In the genomic region with DNA sequence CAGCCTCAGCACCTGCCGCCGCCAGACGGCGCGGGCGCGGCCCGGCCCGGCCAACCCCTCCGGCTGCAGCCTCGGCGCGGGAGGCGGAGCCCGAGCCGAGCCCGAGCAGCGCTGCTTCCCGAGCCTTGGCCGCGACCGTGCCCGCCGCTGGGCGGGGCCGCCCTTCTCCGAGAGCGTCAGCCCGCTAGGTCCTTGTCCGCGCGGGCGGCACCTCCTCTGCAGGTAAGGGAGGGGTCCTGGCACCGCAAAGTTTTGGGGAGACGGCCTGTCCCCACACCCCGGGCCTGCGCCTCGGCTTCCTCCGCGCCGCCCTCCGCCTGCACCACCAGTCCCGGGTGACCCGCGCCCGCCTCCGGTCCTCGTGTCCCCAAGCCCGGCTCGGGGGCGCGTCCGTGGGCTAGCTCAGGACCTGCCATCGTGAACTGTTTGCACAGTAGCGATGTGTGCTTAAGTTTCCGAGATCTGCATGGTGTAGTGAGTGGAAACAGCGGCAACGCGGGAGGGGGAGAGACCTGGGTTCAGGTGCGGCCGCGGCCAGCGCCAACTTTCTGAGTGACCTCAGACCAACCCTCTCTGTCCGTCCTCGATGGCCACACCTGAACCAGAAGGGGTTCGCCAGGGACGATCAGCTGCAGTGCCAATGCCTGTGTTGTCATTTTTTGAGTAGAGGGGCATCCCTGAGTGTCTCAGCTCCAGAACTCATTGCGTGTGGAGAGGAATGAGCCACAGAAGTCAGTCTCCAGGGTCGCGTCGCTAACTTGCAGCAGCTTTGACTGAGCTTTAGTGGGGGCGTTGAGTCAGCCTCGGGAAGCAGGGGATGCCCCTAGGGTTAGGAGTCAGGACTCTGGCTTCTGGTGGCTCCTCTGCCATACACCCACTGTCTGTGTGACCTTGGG, we compare ENCODE assay signal across 8 cellular contexts. TPM values are rescaled to one million over a fixed set of nuclear protein-coding genes. Genes with fewer than 3 reads are reported as not detected.
DNase-seq lines count a peak whose midpoint lies in the region; ATAC-seq, FAIRE-seq and TF ChIP-seq lines count a peak whose summit lies in the region.

A gene with protein sequence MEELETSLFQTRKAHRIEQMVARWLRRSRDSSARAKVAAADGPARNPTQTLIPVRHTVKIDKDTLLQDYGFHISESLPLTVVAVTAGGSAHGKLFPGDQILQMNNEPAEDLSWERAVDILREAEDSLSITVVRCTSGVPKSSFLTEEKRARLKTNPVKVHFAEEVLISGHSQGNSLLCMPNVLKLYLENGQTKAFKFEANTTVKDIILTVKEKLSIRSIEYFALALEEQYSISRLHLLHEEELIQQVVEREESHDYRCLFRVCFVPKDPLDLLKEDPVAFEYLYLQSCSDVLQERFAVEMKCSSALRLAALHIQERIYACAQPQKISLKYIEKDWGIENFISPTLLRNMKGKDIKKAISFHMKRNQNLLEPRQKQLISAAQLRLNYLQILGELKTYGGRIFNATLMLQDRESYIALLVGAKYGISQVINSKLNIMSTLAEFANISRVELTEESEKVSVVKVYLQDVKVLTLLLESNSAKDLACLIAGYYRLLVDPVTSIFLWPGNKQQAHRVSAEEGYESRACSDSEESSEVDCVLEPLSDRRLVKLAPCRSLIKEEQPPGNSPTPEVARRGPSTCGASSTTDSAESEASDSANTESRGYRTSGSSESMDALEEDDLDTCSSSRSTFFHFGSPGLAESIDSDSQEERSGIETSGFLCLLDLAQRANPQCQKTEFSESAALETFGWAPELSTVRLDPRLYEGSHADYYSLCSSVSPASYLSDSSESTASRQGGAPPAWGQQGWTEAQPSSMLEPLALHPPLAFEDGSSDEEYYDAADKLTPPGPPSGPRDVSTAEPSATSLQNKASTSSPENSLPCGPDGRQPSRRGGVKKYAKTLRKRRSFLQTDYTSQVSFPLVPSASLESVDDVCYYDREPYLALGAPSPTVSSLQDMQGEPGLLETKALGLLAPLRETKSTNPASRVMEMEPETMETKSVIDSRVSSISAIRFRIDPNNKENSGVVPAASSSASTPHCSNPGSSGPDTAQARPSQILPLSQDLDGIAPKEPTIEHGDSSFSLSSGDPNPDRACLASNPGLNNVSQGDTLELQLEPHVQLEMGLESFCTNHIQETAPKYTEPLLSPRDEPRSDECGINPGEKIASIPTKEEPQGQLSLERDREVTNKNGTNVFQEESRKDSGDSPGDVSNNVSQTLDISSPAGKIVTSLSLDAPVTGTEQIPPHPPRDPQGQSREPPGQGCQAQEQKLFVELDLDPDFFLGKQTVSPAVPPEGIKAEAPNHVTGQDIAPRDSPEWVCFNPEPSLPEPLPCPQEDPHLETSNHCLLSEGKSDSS (N-terminal part only) (plus strand): TSS at position 82 of the 896 bp plus-strand sequence. CDS start 41,688 bp downstream, outside the sequence.

- WGBS in transverse colon (ENCODE audit: low coverage in 1 of 2), 2 donors, result 0 to 2% methylated on average over 1 to 35 of the region's 73 CpGs

- H3K27me3 ChIP-seq in PC-9 (ENCODE audit: insufficient read depth, low read depth) (peaks cover 78% of the 10 kb centered on the region), osteoblast (ENCODE audit: insufficient read depth, low read length) (peaks cover 85% of the 10 kb centered on the region), transverse colon (peaks cover 63% of the 10 kb centered on the region)

- peak within 1 kb of the TSS; percentile 71 to 86 for H3K4me3 Mint-ChIP-seq in CD14-positive monocyte

- ATAC-seq in GM19328 (IDR thresholded peaks at IDR 0.05; ENCODE audit: unreplicated experiment), result peak; percentile 88
- peak; percentile 83 for ATAC-seq in HG03521 (IDR thresholded peaks at IDR 0.05; ENCODE audit: unreplicated experiment)

- DNase-seq in CD14-positive monocyte (ENCODE audit: low spot score) (no peak), PC-9 (peak in 1 of 2 experiments; percentile 59), frontal cortex (ENCODE audit: low spot score in 2 of 2) (peak; percentile 70 to 73), osteoblast (ENCODE audit: insufficient read length, low spot score, missing footprints) (peak; percentile 87), transverse colon (peak; percentile 81)
- DNase-seq in activated effector memory CD4-positive, alpha-beta T cell treated with anti-CD3 and anti-CD28 coated beads, Interleukin-2, amount 50 U/mL, for 16 hours, result peak; percentile 83

- H3K9me3 ChIP-seq in PC-9 (ENCODE audit: insufficient read depth, low read depth), result no peaks in the 10 kb centered on the region
- H3K9me3 ChIP-seq in osteoblast (ENCODE audit: low read depth, low read length), result no peaks in the 10 kb centered on the region
- no peaks in the 10 kb centered on the region for H3K9me3 ChIP-seq in transverse colon

- peaks cover 20% of the 10 kb centered on the region for H3K4me1 Mint-ChIP-seq in CD14-positive monocyte

- H3K4me1 ChIP-seq in PC-9 (replicated peaks; ENCODE audit: insufficient read depth) (no peaks in the 10 kb centered on the region), osteoblast (ENCODE audit: insufficient read depth, low read length) (peaks cover 6% of the 10 kb centered on the region), transverse colon (peaks cover 0 to 11% (median 9%) of the 10 kb centered on the region in 4 donors)

- TF ChIP-seq EP300 in transverse colon (IDR thresholded peaks at IDR 0.05; ENCODE audit: low read depth), result no peak

- H3K36me3 Mint-ChIP-seq in CD14-positive monocyte, result peaks cover 3 to 4% of the 10 kb centered on the region in 2 donors

- no peak within 1 kb of the TSS for H3K27ac ChIP-seq in PC-9
- H3K27ac ChIP-seq in osteoblast (ENCODE audit: low read depth, low read length), result no peak within 1 kb of the TSS
- H3K27ac ChIP-seq in transverse colon, result no peak within 1 kb of the TSS

- TF ChIP-seq CTCF in CD14-positive monocyte (IDR thresholded peaks at IDR 0.05) (no peak), PC-9 (conservative IDR thresholded peaks at IDR 0.05) (no peak), osteoblast (IDR thresholded peaks at IDR 0.05; ENCODE audit: extremely low read depth, low read depth, low read length) (no peak), transverse colon (IDR thresholded peaks at IDR 0.05) (no peak)

- peak within 1 kb of the TSS; percentile 76 for H3K4me2 ChIP-seq in PC-9
- peak within 1 kb of the TSS; percentile 78 for H3K4me2 ChIP-seq in osteoblast (ENCODE audit: insufficient read depth, low read length)

- peak within 1 kb of the TSS in 2 of 7 donors; percentile 39 to 75 for H3K27ac Mint-ChIP-seq in CD14-positive monocyte

- H3K79me2 ChIP-seq in PC-9 (ENCODE audit: low read depth) (no peaks in the 10 kb centered on the region), osteoblast (ENCODE audit: insufficient read depth, low read length) (no peaks in the 10 kb centered on the region)

- no peaks in the 10 kb centered on the region for H4K20me1 ChIP-seq in PC-9 (ENCODE audit: insufficient read depth)
- H4K20me1 ChIP-seq in osteoblast (ENCODE audit: insufficient read depth, low read length), result no peaks in the 10 kb centered on the region

- peak within 1 kb of the TSS; percentile 45; the same call in 1 of the 2 replicates for H3K4me3 ChIP-seq in PC-9
- peak within 1 kb of the TSS; percentile 66 for H3K4me3 ChIP-seq in osteoblast (ENCODE audit: insufficient read depth, low read length)
- H3K4me3 ChIP-seq in transverse colon, result peak within 1 kb of the TSS; percentile 29 to 65 (median 49)

- POLR2A ChIA-PET in PC-9 (lab: Charles Lee; ENCODE audit: unreplicated experiment), result no interaction called here

- H3K27me3 Mint-ChIP-seq in CD14-positive monocyte (ENCODE audit: low read depth in 3 of 3), result peaks cover 59 to 70% (median 64%) of the 10 kb centered on the region in 3 donors

- H2AFZ ChIP-seq in PC-9, result peak within 1 kb of the TSS; percentile 67; the same call in 1 of the 2 replicates
- H2AFZ ChIP-seq in osteoblast (ENCODE audit: low read length), result peak within 1 kb of the TSS; percentile 56

- FAIRE-seq in frontal cortex (lab: Jason Lieb, UNC), result no peak

- H3K9me2 ChIP-seq in PC-9 (ENCODE audit: insufficient read depth), result no peaks in the 10 kb centered on the region

- intact Hi-C loops in CD14-positive monocyte (cut with micrococcal nuclease), result no loop called here
- intact Hi-C loops in PC-9 (cut with micrococcal nuclease; ENCODE audit: unreplicated experiment), result no loop called here
- intact Hi-C loops in transverse colon (cut with DNase I; ENCODE audit: low total_unique reads), result no loop called here

- no TSS peak for BruUV-seq in PC-9 (replicated peaks; lab: Mats Ljungman, UMichigan)

- peaks cover 0 to 8% (median 3%) of the 10 kb centered on the region in 7 donors for H3K9me3 Mint-ChIP-seq in CD14-positive monocyte

- in situ Hi-C loops in transverse colon (cut with MboI; ENCODE audit: low pct_ligation_motif_present in 1 of 4, low pct_unique_long_range_greater_than_20kb in 1 of 4, low sequenced_read_pairs in 3 of 4), result loop anchor here in 1 of 4 donors (25.0 kb wide), 2 partner anchors 111 to 114 kb away; partner anchors contain the start of gene TRMT10B

- no peak for TF ChIP-seq POLR2A in transverse colon (IDR thresholded peaks at IDR 0.05)

- no peaks in the 10 kb centered on the region for H3F3A ChIP-seq in PC-9 (ENCODE audit: insufficient read depth, low read depth)

- CTCF ChIA-PET in PC-9 (lab: Charles Lee), result no interaction called here

- H3K36me3 ChIP-seq in PC-9 (ENCODE audit: low read depth) (no peaks in the 10 kb centered on the region), osteoblast (ENCODE audit: insufficient read depth, low read length) (no peaks in the 10 kb centered on the region), transverse colon (no peaks in the 10 kb centered on the region)

RNA-seq across cellular contexts. Expression of the gene that starts here (rescaled TPM):
- polyA plus RNA-seq in CD14-positive monocyte, result not detected
- total RNA-seq in PC-9 (2021) (not detected in 2 replicates), frontal cortex (0.41 TPM), osteoblast (not detected in 2 replicates), transverse colon (1 to 10 TPM in 1 of 4 donors, under 1 TPM in 2, not detected in 1; 0.27 to 4.6 (median 0.64) TPM)

Comparison
In these comparisons a context has a peak if more than half of its experiments do, and no peak if none do; other contexts are left out.
1. Peak in DNase-seq in frontal cortex; RNA of the gene not detected or under 1 TPM.
2. Peak in DNase-seq, H3K4me3 ChIP-seq and H3K4me2 ChIP-seq in osteoblast; RNA of the gene not detected or under 1 TPM.